In genomic region chr7:100929811-100930174, GRCh38 we compare ENCODE assay signal across 17 cellular contexts. TPM values are rescaled to one million over a fixed set of nuclear protein-coding genes. Genes with fewer than 3 reads are reported as not detected.
DNase-seq lines count a peak whose midpoint lies in the region; ATAC-seq and TF ChIP-seq lines count a peak whose summit lies in the region.
"Had no signal": no experiment of that assay in that cellular context is flagged by ENCODE, and none has a peak within 500 bp of the region (broad histone marks: within the 10 kb centered on the region; RNA-seq: fewer than 3 reads in every experiment).

No MANE protein-coding gene starts in this region.

- TF ChIP-seq CTCF in Caco-2 (IDR thresholded peaks at IDR 0.05; ENCODE audit: insufficient read depth in 1 of 2, low read depth in 1 of 2, low read length in 1 of 2, severe bottlenecking in 1 of 2, unreplicated experiment in 1 of 2) (no peak), PC-9 (conservative IDR thresholded peaks at IDR 0.05) (no peak), progenitor cell of endocrine pancreas (IDR thresholded peaks at IDR 0.05; ENCODE audit: unreplicated experiment) (no peak)

- H2AFZ ChIP-seq in PC-9, result no peak overlapping the region

- H3K79me2 ChIP-seq in PC-9 (ENCODE audit: low read depth), result no peaks in the 10 kb centered on the region

- no peak overlapping the region for H3K4me3 ChIP-seq in Caco-2 (ENCODE audit: low read depth, low read length)
- H3K4me3 ChIP-seq in PC-9, result no peak overlapping the region
- H3K4me3 ChIP-seq in iPS-18a (ENCODE audit: low read length), result peak overlapping the region; percentile 42
- H3K4me3 ChIP-seq: BLaER1, Peyer's patch had no signal

- POLR2A ChIA-PET in Caco-2 (lab: Charles Lee) (no interaction called here), PC-9 (lab: Charles Lee; ENCODE audit: unreplicated experiment) (no interaction called here)

- no peak for ATAC-seq in GM21825 (IDR thresholded peaks at IDR 0.05; ENCODE audit: unreplicated experiment)
- no peak for ATAC-seq in GM19463 (IDR thresholded peaks at IDR 0.05; ENCODE audit: unreplicated experiment)

- H3K4me3 Mint-ChIP-seq in Caco-2 (ENCODE audit: unreplicated experiment), result peak overlapping the region; percentile 27
- H3K4me3 Mint-ChIP-seq in progenitor cell of endocrine pancreas (ENCODE audit: low read depth), result no peak overlapping the region
- H3K4me3 Mint-ChIP-seq in T-helper 2 cell treated with Interferon-gamma antibody and Interleukin-4, amounts not matched to agents 5 μg/mL and 100 μg/mL, for 36 hours, result no peak overlapping the region
- H3K4me3 Mint-ChIP-seq: CD8-positive, alpha-beta memory T cell had no signal

- peaks cover 6% of the 10 kb centered on the region for H3F3A ChIP-seq in PC-9 (ENCODE audit: insufficient read depth, low read depth)

- CTCF ChIA-PET in Caco-2 (lab: Charles Lee) (interaction anchor here (0.6 kb wide), 1 partner anchor 29 kb away, joined by 3 read pairs; no protein-coding TSS in a partner anchor), PC-9 (lab: Charles Lee) (no interaction called here)

- H3K9ac ChIP-seq in iPS-18a (ENCODE audit: low read length), result peak overlapping the region; percentile 27
- H3K9ac ChIP-seq: BLaER1 had no signal

- H4K20me1 ChIP-seq in PC-9 (ENCODE audit: insufficient read depth), result no peaks in the 10 kb centered on the region
- H4K20me1 ChIP-seq: BLaER1 had no signal

- DNase-seq in Caco-2, result peak in 1 of 2 experiments; percentile 57
- DNase-seq in PC-9, result peak in 1 of 2 experiments; percentile 54
- DNase-seq in progenitor cell of endocrine pancreas (ENCODE audit: low spot score, unreplicated experiment), result no peak
- DNase-seq in T-helper 2 cell treated with Interferon-gamma antibody and Interleukin-4, amounts not matched to agents 5 μg/mL and 100 μg/mL, for 36 hours (ENCODE audit: low spot score), result no peak
- no peak for DNase-seq in NCI-H1092 (lab: John Stamatoyannopoulos, UW)
- DNase-seq: 8988T; CD8-positive, alpha-beta memory T cell; H7; NCI-H1092 treated with DMSO at 0.1 percent for 48 hours; NCI-H1694; NCI-H748 treated with DMSO at 0.1 percent for 48 hours; Peyer's patch; SIG-M5 had no signal

- peaks cover 47% of the 10 kb centered on the region for H3K4me1 ChIP-seq in Caco-2
- peaks cover 24% of the 10 kb centered on the region for H3K4me1 ChIP-seq in PC-9 (replicated peaks; ENCODE audit: insufficient read depth)
- peaks cover 13% of the 10 kb centered on the region for H3K4me1 ChIP-seq in iPS-18a (ENCODE audit: control insufficient read depth, low read depth, low read length)
- H3K4me1 ChIP-seq: Peyer's patch had no signal

- H3K27me3 ChIP-seq in Caco-2 (replicated peaks; ENCODE audit: control insufficient read depth, insufficient read depth, low read length) (no peaks in the 10 kb centered on the region), PC-9 (ENCODE audit: insufficient read depth, low read depth) (no peaks in the 10 kb centered on the region), iPS-18a (ENCODE audit: control insufficient read depth, insufficient read depth, low read length) (no peaks in the 10 kb centered on the region)
- H3K27me3 ChIP-seq: BLaER1, Peyer's patch had no signal

- H3K4me1 Mint-ChIP-seq in Caco-2 (ENCODE audit: low read depth, unreplicated experiment), result peaks cover 19% of the 10 kb centered on the region
- H3K4me1 Mint-ChIP-seq in progenitor cell of endocrine pancreas (ENCODE audit: low read depth), result peaks cover 3% of the 10 kb centered on the region
- H3K4me1 Mint-ChIP-seq in T-helper 2 cell treated with Interferon-gamma antibody and Interleukin-4, amounts not matched to agents 5 μg/mL and 100 μg/mL, for 36 hours (ENCODE audit: low read depth), result peaks cover 1% of the 10 kb centered on the region
- H3K4me1 Mint-ChIP-seq: CD8-positive, alpha-beta memory T cell had no signal

- peak overlapping the region; percentile 60 for H3K4me2 ChIP-seq in PC-9
- H3K4me2 ChIP-seq: BLaER1 had no signal

- H3K27ac Mint-ChIP-seq in Caco-2 (ENCODE audit: unreplicated experiment) (peak overlapping the region; percentile 58), progenitor cell of endocrine pancreas (peak overlapping the region; percentile 23)
- no peak overlapping the region for H3K27ac Mint-ChIP-seq in T-helper 2 cell treated with Interferon-gamma antibody and Interleukin-4, amounts not matched to agents 5 μg/mL and 100 μg/mL, for 36 hours
- H3K27ac Mint-ChIP-seq: CD8-positive, alpha-beta memory T cell had no signal

- BruUV-seq in Caco-2 (replicated peaks; lab: Mats Ljungman, UMichigan) (TSS peak; percentile 98), PC-9 (replicated peaks; lab: Mats Ljungman, UMichigan) (TSS peak; percentile 68)

- intact Hi-C loops in Caco-2 (cut with micrococcal nuclease; ENCODE audit: unreplicated experiment) (no loop called here), PC-9 (cut with micrococcal nuclease; ENCODE audit: unreplicated experiment) (no loop called here)

- H3K9me2 ChIP-seq in PC-9 (ENCODE audit: insufficient read depth), result no peaks in the 10 kb centered on the region

- H3K36me3 ChIP-seq in Caco-2 (ENCODE audit: control insufficient read depth, insufficient read depth, low read length), result no peaks in the 10 kb centered on the region
- no peaks in the 10 kb centered on the region for H3K36me3 ChIP-seq in PC-9 (ENCODE audit: low read depth)
- no peaks in the 10 kb centered on the region for H3K36me3 ChIP-seq in iPS-18a (ENCODE audit: control insufficient read depth, low read depth, low read length)
- H3K36me3 ChIP-seq: BLaER1, Peyer's patch had no signal

- H3K36me3 Mint-ChIP-seq in Caco-2 (ENCODE audit: insufficient read depth, unreplicated experiment) (peaks cover 27% of the 10 kb centered on the region), progenitor cell of endocrine pancreas (ENCODE audit: insufficient read depth) (peaks cover 1% of the 10 kb centered on the region)
- no peaks in the 10 kb centered on the region for H3K36me3 Mint-ChIP-seq in T-helper 2 cell treated with Interferon-gamma antibody and Interleukin-4, amounts not matched to agents 5 μg/mL and 100 μg/mL, for 36 hours (ENCODE audit: low read depth)

- H3K27ac ChIP-seq in PC-9 (peak overlapping the region; percentile 52), iPS-18a (ENCODE audit: low read length) (peak overlapping the region; percentile 65)
- H3K27ac ChIP-seq: BLaER1, Peyer's patch had no signal

- H3K9me3 Mint-ChIP-seq in Caco-2 (ENCODE audit: unreplicated experiment), result peaks cover 10% of the 10 kb centered on the region
- H3K9me3 Mint-ChIP-seq in progenitor cell of endocrine pancreas (ENCODE audit: low read depth), result peaks cover 6% of the 10 kb centered on the region
- no peaks in the 10 kb centered on the region for H3K9me3 Mint-ChIP-seq in T-helper 2 cell treated with Interferon-gamma antibody and Interleukin-4, amounts not matched to agents 5 μg/mL and 100 μg/mL, for 36 hours

- H3K27me3 Mint-ChIP-seq in Caco-2 (ENCODE audit: insufficient read depth, unreplicated experiment), result no peaks in the 10 kb centered on the region
- H3K27me3 Mint-ChIP-seq in progenitor cell of endocrine pancreas, result no peaks in the 10 kb centered on the region
- H3K27me3 Mint-ChIP-seq in T-helper 2 cell treated with Interferon-gamma antibody and Interleukin-4, amounts not matched to agents 5 μg/mL and 100 μg/mL, for 36 hours (ENCODE audit: low read depth), result peaks cover 3% of the 10 kb centered on the region

- peaks cover 23% of the 10 kb centered on the region for H3K9me3 ChIP-seq in Caco-2
- no peaks in the 10 kb centered on the region for H3K9me3 ChIP-seq in PC-9 (ENCODE audit: insufficient read depth, low read depth)
- H3K9me3 ChIP-seq in iPS-18a (ENCODE audit: control insufficient read depth, low read depth, low read length), result no peaks in the 10 kb centered on the region
- H3K9me3 ChIP-seq: Peyer's patch had no signal

RNA-seq across cellular contexts. Expression of gene MUC3A, which starts 19.5 kb away (rescaled TPM):
- 25.1 and 27.0 TPM in 2 replicates for total RNA-seq in Caco-2 (2022)
- 0.90 and 1.1 TPM in 2 replicates for total RNA-seq in PC-9 (2021)
- 2.0 and 2.1 TPM in 2 replicates for total RNA-seq in progenitor cell of endocrine pancreas
- total RNA-seq: CD8-positive, alpha-beta memory T cell had no signal

RNA-seq across cellular contexts. Expression of gene ACHE, which starts 34.1 kb away (rescaled TPM):
- 16.5 and 19.0 TPM in 2 replicates for total RNA-seq in Caco-2 (2022)
- total RNA-seq in PC-9 (2021), result 0.28 and 0.35 TPM in 2 replicates
- 4.0 and 5.1 TPM in 2 replicates for total RNA-seq in progenitor cell of endocrine pancreas

RNA-seq across cellular contexts. Expression of gene MUC12, which starts 39.6 kb away (rescaled TPM):
- total RNA-seq in Caco-2 (2022), result 0.16 and 0.49 TPM in 2 replicates
- total RNA-seq in PC-9 (2021), result 1.4 and 3.8 TPM in 2 replicates
- total RNA-seq in progenitor cell of endocrine pancreas, result 0.31 and 0.33 TPM in 2 replicates

RNA-seq across cellular contexts. Expression of gene UFSP1, which starts 40.3 kb away (rescaled TPM):
- total RNA-seq in Caco-2 (2022) (4.6 and 5.3 TPM in 2 replicates), PC-9 (2021) (2.7 and 2.8 TPM in 2 replicates), progenitor cell of endocrine pancreas (2.3 and 3.5 TPM in 2 replicates)

RNA-seq across cellular contexts. Expression of gene SRRT, which starts 54.9 kb away (rescaled TPM):
- 211 and 243 TPM in 2 replicates for total RNA-seq in Caco-2 (2022)
- total RNA-seq in PC-9 (2021), result 116 and 144 TPM in 2 replicates
- 293 and 302 TPM in 2 replicates for total RNA-seq in progenitor cell of endocrine pancreas
